In the genomic region with DNA sequence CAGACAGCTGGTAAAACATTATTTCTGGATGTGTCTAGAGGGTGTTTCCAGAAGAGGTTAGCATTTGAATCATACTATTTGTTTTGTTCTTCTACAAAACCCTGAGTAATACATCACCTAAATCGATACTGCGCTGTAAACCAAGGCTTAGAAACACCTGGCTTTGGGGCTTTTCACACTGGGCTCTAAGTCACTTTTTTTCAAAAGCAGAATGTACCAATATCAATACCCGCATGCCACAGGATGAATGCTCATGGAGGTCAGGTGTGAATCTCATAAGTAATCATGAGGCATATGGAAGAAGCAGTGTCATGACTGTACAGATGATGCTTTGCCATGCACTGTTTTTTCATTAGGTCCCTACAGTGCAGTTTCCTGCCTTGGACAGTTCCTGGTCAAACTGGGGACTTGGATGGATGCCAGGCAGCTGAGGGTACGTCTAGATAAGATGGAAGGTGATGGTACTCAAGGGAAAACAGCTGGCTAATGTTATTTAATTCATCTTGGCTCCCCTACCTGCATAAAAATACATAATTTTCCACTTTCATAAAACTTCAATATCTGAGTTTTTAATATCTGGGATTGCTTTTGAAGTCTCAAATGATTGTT, we compare ENCODE assay signal across 18 cellular contexts. TPM values are rescaled to one million over a fixed set of nuclear protein-coding genes. Genes with fewer than 3 reads are reported as not detected.
A peak's percentile ranks its signal among the peaks of the same experiment; 100 is the strongest.
DNase-seq lines count a peak whose midpoint lies in the region; ATAC-seq and TF ChIP-seq lines count a peak whose summit lies in the region.
"Had no signal": no experiment of that assay in that cellular context is flagged by ENCODE, and none has a peak within 500 bp of the region (broad histone marks: within the 10 kb centered on the region; RNA-seq: fewer than 3 reads in every experiment).

No MANE protein-coding gene starts in this region.

- H3K27ac ChIP-seq in heart right ventricle = no peak overlapping the region
- no peak overlapping the region for H3K27ac ChIP-seq in sigmoid colon
- H3K27ac ChIP-seq in left ventricle myocardium inferior (replicated peaks) = no peak overlapping the region
- H3K27ac ChIP-seq: pancreas, thoracic aorta had no signal

- WGBS in heart right ventricle, 2 donors = 73% methylated on average over 4 of the region's 4 CpGs
- WGBS in sigmoid colon, 2 donors = 69 to 71% methylated on average over 4 of the region's 4 CpGs

- H3K36me3 ChIP-seq in heart right ventricle = no peaks in the 10 kb centered on the region
- no peaks in the 10 kb centered on the region for H3K36me3 ChIP-seq in sigmoid colon
- no peaks in the 10 kb centered on the region for H3K36me3 ChIP-seq in left ventricle myocardium inferior
- H3K36me3 ChIP-seq: pancreas, thoracic aorta had no signal

- DNase-seq in COLO668 (lab: John Stamatoyannopoulos, UW; ENCODE audit: unreplicated experiment) (peak; percentile 76), DMS79 treated with DMSO at 0.1 percent for 48 hours (lab: John Stamatoyannopoulos, UW) (peak; percentile 27), RPMI7951 (ENCODE audit: low read depth) (peak; percentile 2), GM03348 (ENCODE audit: low spot score) (no peak), heart right ventricle (no peak), sigmoid colon (no peak), left ventricle myocardium inferior (no peak)
- DNase-seq: activated CD4-positive, alpha-beta T cell treated with anti-CD3 and anti-CD28 coated beads for 4 hours; anterior cingulate cortex; effector memory CD4-positive, alpha-beta T cell; naive B cell; NCI-H2081; NK-92 treated with Interleukin-12 subunit alpha and Interleukin-12 subunit beta, amount 100 ng/mL, for 24 hours; pancreas; stimulated activated CD4-positive, alpha-beta T cell treated with anti-CD3 and anti-CD28 coated beads, Interleukin-4, amount 100 ng/mL, for 4 hours; stimulated activated CD8-positive, alpha-beta memory T cell treated with anti-CD3 and anti-CD28 coated beads, Interleukin-4, amount 100 ng/mL, for 48 hours had no signal

- peaks cover 0 to 13% (median 0%) of the 10 kb centered on the region in 11 donors for H3K9me3 ChIP-seq in heart right ventricle
- no peaks in the 10 kb centered on the region for H3K9me3 ChIP-seq in sigmoid colon
- H3K9me3 ChIP-seq in left ventricle myocardium inferior (replicated peaks) = peaks cover 13% of the 10 kb centered on the region
- H3K9me3 ChIP-seq: pancreas, thoracic aorta had no signal

- H3K4me3 ChIP-seq in heart right ventricle = no peak overlapping the region
- H3K4me3 ChIP-seq in sigmoid colon = no peak overlapping the region
- H3K4me3 ChIP-seq in left ventricle myocardium inferior = no peak overlapping the region
- H3K4me3 ChIP-seq: pancreas, thoracic aorta had no signal

- no peak for TF ChIP-seq POLR2A in sigmoid colon (IDR thresholded peaks at IDR 0.05)

- TF ChIP-seq CTCF in heart right ventricle (IDR thresholded peaks at IDR 0.05) = no peak
- TF ChIP-seq CTCF in sigmoid colon (IDR thresholded peaks at IDR 0.05) = no peak
- TF ChIP-seq CTCF in left ventricle myocardium inferior (IDR thresholded peaks at IDR 0.05; ENCODE audit: borderline replicate concordance) = no peak

- H3K4me1 ChIP-seq in heart right ventricle = peaks cover 0 to 11% (median 5%) of the 10 kb centered on the region in 9 donors
- no peaks in the 10 kb centered on the region for H3K4me1 ChIP-seq in sigmoid colon
- peaks cover 13% of the 10 kb centered on the region for H3K4me1 ChIP-seq in left ventricle myocardium inferior
- H3K4me1 ChIP-seq: pancreas had no signal

- TF ChIP-seq EP300 in sigmoid colon (IDR thresholded peaks at IDR 0.05) = no peak

- peak; percentile 35 for ATAC-seq in HG02642 (IDR thresholded peaks at IDR 0.05; ENCODE audit: poor library complexity, unreplicated experiment)
- ATAC-seq in heart right ventricle = no peak
- ATAC-seq: pancreas had no signal

- intact Hi-C loops in heart right ventricle (cut with DNase I) = no loop called here
- intact Hi-C loops in sigmoid colon (cut with DNase I) = no loop called here
- intact Hi-C loops in left ventricle myocardium inferior (cut with micrococcal nuclease) = no loop called here

- H3K27me3 ChIP-seq in heart right ventricle (no peaks in the 10 kb centered on the region), sigmoid colon (no peaks in the 10 kb centered on the region), left ventricle myocardium inferior (ENCODE audit: low read depth) (no peaks in the 10 kb centered on the region)
- H3K27me3 ChIP-seq: pancreas had no signal

RNA-seq across cellular contexts. Expression of a gene that starts 48.9 kb away (rescaled TPM):
- 11.2 and 12.1 TPM in 2 replicates for total RNA-seq in RPMI7951 (2014; rRNA removed; shearing (Covaris generic))
- total RNA-seq in heart right ventricle (1 to 10 TPM; 4.6 to 8.0 (median 7.2) TPM), sigmoid colon (10 to 100 TPM in 2 of 4 donors, 1 to 10 TPM in 2; 6.4 to 13.2 (median 10.7) TPM), left ventricle myocardium inferior (6.0 TPM)
- polyA plus RNA-seq in heart right ventricle (1 to 10 TPM; 4.8 to 5.0 TPM), sigmoid colon (10 to 100 TPM in 1 of 3 donors, 1 to 10 TPM in 2; 4.2 to 11.3 (median 6.3) TPM)

Comparison
In these comparisons a context has a peak if more than half of its experiments do, and no peak if none do; other contexts are left out.
1. DNase-seq: peak in COLO668 (single experiment), DMS79 treated with DMSO at 0.1 percent for 48 hours (single experiment) and RPMI7951 (single experiment); none in GM03348 (single experiment), heart right ventricle (0 of 2), sigmoid colon (single experiment) and left ventricle myocardium inferior (single experiment).